In genomic region chr9:133147412-133148271, GRCh38 we compare ENCODE assay signal across 1 cellular context.
TF ChIP-seq lines count a peak whose summit lies in the region.

No MANE protein-coding gene starts in this region.

TF ChIP-seq in HepG2, 621 proteins besides CTCF, POLR2A, EP300 and RAD21 (continued from another document and continues in another):
- no peak for TF ChIP-seq ZBTB40 (IDR thresholded peaks at IDR 0.05)
- no peak for TF ChIP-seq ZBTB40 (CRISPR knock-in tag; IDR thresholded peaks at IDR 0.05)
- no peak for TF ChIP-seq SSRP1 (CRISPR knock-in tag; IDR thresholded peaks at IDR 0.05)
- TF ChIP-seq ZNF800 (CRISPR knock-in tag; IDR thresholded peaks at IDR 0.05) = no peak
- TF ChIP-seq HINFP (CRISPR knock-in tag; IDR thresholded peaks at IDR 0.05; ENCODE audit: low read depth) = no peak; the same call in 1 of the 2 replicates
- TF ChIP-seq MED8 (CRISPR knock-in tag; IDR thresholded peaks at IDR 0.05; ENCODE audit: insufficient replicate concordance) = no peak
- no peak for TF ChIP-seq RFX5 (IDR thresholded peaks at IDR 0.05; ENCODE audit: low read depth, low read length)
- no peak for TF ChIP-seq ZSCAN30 (CRISPR knock-in tag; IDR thresholded peaks at IDR 0.05)
- no peak for TF ChIP-seq PRDM4 (CRISPR knock-in tag; IDR thresholded peaks at IDR 0.05; ENCODE audit: borderline replicate concordance)
- TF ChIP-seq PHB2 (IDR thresholded peaks at IDR 0.05; ENCODE audit: partially characterized antibody) = no peak
- no peak for TF ChIP-seq ZNF468 (CRISPR knock-in tag; IDR thresholded peaks at IDR 0.05)
- no peak for TF ChIP-seq CENPBD1 (CRISPR knock-in tag; IDR thresholded peaks at IDR 0.05; ENCODE audit: borderline replicate concordance, low read depth)
- TF ChIP-seq ZNF577 (CRISPR knock-in tag; IDR thresholded peaks at IDR 0.05; ENCODE audit: borderline replicate concordance, low read depth) = no peak
- TF ChIP-seq KLF15 (CRISPR knock-in tag; IDR thresholded peaks at IDR 0.05; ENCODE audit: borderline replicate concordance) = no peak
- no peak for TF ChIP-seq PAXIP1 (CRISPR knock-in tag; conservative IDR thresholded peaks at IDR 0.05)
- no peak for TF ChIP-seq ZFP37 (CRISPR knock-in tag; IDR thresholded peaks at IDR 0.05; ENCODE audit: borderline replicate concordance)
- TF ChIP-seq ATF5 (CRISPR knock-in tag; IDR thresholded peaks at IDR 0.05; ENCODE audit: low read depth) = no peak
- TF ChIP-seq HES4 (CRISPR knock-in tag; IDR thresholded peaks at IDR 0.05; ENCODE audit: borderline replicate concordance) = no peak
- no peak for TF ChIP-seq WIZ (CRISPR knock-in tag; IDR thresholded peaks at IDR 0.05)
- no peak for TF ChIP-seq ETS1 (CRISPR knock-in tag; IDR thresholded peaks at IDR 0.05)
- TF ChIP-seq ZNF253 (CRISPR knock-in tag; IDR thresholded peaks at IDR 0.05; ENCODE audit: borderline replicate concordance) = no peak
- no peak for TF ChIP-seq ZNF343 (CRISPR knock-in tag; IDR thresholded peaks at IDR 0.05)
- no peak for TF ChIP-seq ZNF512B (CRISPR knock-in tag; IDR thresholded peaks at IDR 0.05; ENCODE audit: borderline replicate concordance)
- TF ChIP-seq RBAK (CRISPR knock-in tag; IDR thresholded peaks at IDR 0.05) = no peak
- TF ChIP-seq KDM2A (CRISPR knock-in tag; IDR thresholded peaks at IDR 0.05; ENCODE audit: borderline replicate concordance, low read depth) = peak; percentile 39
- no peak for TF ChIP-seq ZNF180 (CRISPR knock-in tag; IDR thresholded peaks at IDR 0.05; ENCODE audit: borderline replicate concordance, low read depth)
